ENCODE assay signal across 8 cellular contexts in genomic region chr17:19978206-19978802, GRCh38. TPM values are rescaled to one million over a fixed set of nuclear protein-coding genes. Genes with fewer than 3 reads are reported as not detected.
DNase-seq lines count a peak whose midpoint lies in the region; ATAC-seq and TF ChIP-seq lines count a peak whose summit lies in the region.

No MANE protein-coding gene starts in this region.

- H3K36me3 ChIP-seq in lung (ENCODE audit: control insufficient read depth in 2 of 2, insufficient read depth in 2 of 2, low read length in 2 of 2) (no peaks in the 10 kb centered on the region), subcutaneous abdominal adipose tissue (ENCODE audit: control insufficient read depth in 5 of 5, insufficient read depth in 5 of 5, low read length in 5 of 5) (peaks cover 0 to 5% (median 2%) of the 10 kb centered on the region in 5 donors)

- H3K27ac ChIP-seq in RWPE1 (peak overlapping the region; percentile 85), lung (ENCODE audit: low read depth in 1 of 2, low read length in 1 of 2) (peak overlapping the region; percentile 83 to 86), subcutaneous abdominal adipose tissue (ENCODE audit: low read depth, low read length) (peak overlapping the region; percentile 80)

- H3K4me1 ChIP-seq in lung (ENCODE audit: control insufficient read depth in 2 of 2, insufficient read depth in 2 of 2, low read length in 2 of 2): peaks cover 7 to 14% of the 10 kb centered on the region in 2 donors
- H3K4me1 ChIP-seq in subcutaneous abdominal adipose tissue (ENCODE audit: control insufficient read depth in 5 of 5, insufficient read depth in 5 of 5, low read length in 5 of 5): peaks cover 2 to 46% (median 35%) of the 10 kb centered on the region in 5 donors

- H3K9ac ChIP-seq in subcutaneous abdominal adipose tissue (ENCODE audit: low read length in 5 of 5): peak overlapping the region in 4 of 5 donors; percentile 59 to 94 (median 83)

- no peaks in the 10 kb centered on the region for H3K27me3 ChIP-seq in lung (ENCODE audit: control insufficient read depth, insufficient read depth)
- no peaks in the 10 kb centered on the region for H3K27me3 ChIP-seq in subcutaneous abdominal adipose tissue (ENCODE audit: control insufficient read depth in 5 of 5, insufficient read depth in 4 of 5, low read length in 5 of 5)

- CTCF ChIA-PET in RWPE1 (lab: Yijun Ruan, JAX): no interaction called here

- peak overlapping the region; percentile 89 for H3K4me3 ChIP-seq in lung
- H3K4me3 ChIP-seq in subcutaneous abdominal adipose tissue (ENCODE audit: low read depth in 1 of 5, low read length in 5 of 5): peak overlapping the region; percentile 67 to 86 (median 78)

- DNase-seq in RWPE1 (ENCODE audit: low spot score): no peak
- peak; percentile 11 for DNase-seq in central memory CD4-positive, alpha-beta T cell
- DNase-seq in lung (ENCODE audit: low spot score): no peak
- DNase-seq in AG08396 (ENCODE audit: low spot score): no peak

- POLR2A ChIA-PET in RWPE1 (lab: Yijun Ruan, JAX; ENCODE audit: low non-redundant PET): no interaction called here

- TF ChIP-seq CTCF in RWPE1 (conservative IDR thresholded peaks at IDR 0.05; ENCODE audit: low read depth) (no peak), lung (IDR thresholded peaks at IDR 0.05; ENCODE audit: control extremely low read depth, extremely low read depth) (no peak)

- 15 to 21% methylated on average over 22 of the region's 22 CpGs for WGBS in lung, 2 donors

- ATAC-seq in GM18508 (IDR thresholded peaks at IDR 0.05; ENCODE audit: insufficient read depth, unreplicated experiment) (peak; percentile 17), HG02678 (IDR thresholded peaks at IDR 0.05; ENCODE audit: unreplicated experiment) (peak; percentile 27), lung (ENCODE audit: insufficient read depth, low FRiP score) (no peak), HG02970 (IDR thresholded peaks at IDR 0.05; ENCODE audit: low FRiP score, unreplicated experiment) (no peak)

- H3K9me3 ChIP-seq in lung (ENCODE audit: control insufficient read depth in 2 of 2, insufficient read depth in 1 of 2, low read length in 1 of 2): no peaks in the 10 kb centered on the region
- H3K9me3 ChIP-seq in subcutaneous abdominal adipose tissue (ENCODE audit: control insufficient read depth in 5 of 5, low read length in 5 of 5): no peaks in the 10 kb centered on the region

RNA-seq across cellular contexts. Expression of gene AKAP10, which starts 0.7 kb away (rescaled TPM):
- 10 to 100 TPM; 38.1 to 49.8 TPM for total RNA-seq in lung
- 10 to 100 TPM in 1 of 2 donors, 1 to 10 TPM in 1; 5.8 to 11.7 TPM for polyA plus RNA-seq in lung

RNA-seq across cellular contexts. Expression of gene SPECC1, which starts 30.9 kb away (rescaled TPM):
- 10 to 100 TPM; 19.3 to 27.1 TPM for total RNA-seq in lung
- 10 to 100 TPM in 1 of 2 donors, 1 to 10 TPM in 1; 8.8 to 10.2 TPM for polyA plus RNA-seq in lung

Comparison
In these comparisons a context has a peak if more than half of its experiments do, and no peak if none do; other contexts are left out.
1. ATAC-seq: peak in GM18508 (single experiment) and HG02678 (single experiment); none in lung (single experiment) and HG02970 (single experiment).
2. Peak in every context shown above with its lines, with median percentiles within 50 percentile points of each other: H3K27ac ChIP-seq.